9 cellular contexts compared by ENCODE assay signal in genomic region chr10:127907411-127908105, GRCh38. TPM values are rescaled to one million over a fixed set of nuclear protein-coding genes. Genes with fewer than 3 reads are reported as not detected.
DNase-seq lines count a peak whose midpoint lies in the region; ATAC-seq and TF ChIP-seq lines count a peak whose summit lies in the region.
"Had no signal": no experiment of that assay in that cellular context is flagged by ENCODE, and none has a peak within 500 bp of the region (broad histone marks: within the 10 kb centered on the region; RNA-seq: fewer than 3 reads in every experiment).

No MANE protein-coding gene starts in this region.

- no peaks in the 10 kb centered on the region for H3K36me3 Mint-ChIP-seq in central memory CD8-positive, alpha-beta T cell (ENCODE audit: insufficient read depth)
- no peaks in the 10 kb centered on the region for H3K36me3 Mint-ChIP-seq in stimulated activated naive B cell treated with anti-CD40 and anti-IgM and Interleukin-4, amounts not matched to agents 10 μg/mL and 1 μg/mL and 100 μg/mL, for 72 hours

- H3K27me3 ChIP-seq in BJ (ENCODE audit: control insufficient read depth, insufficient read depth, low read length): no peaks in the 10 kb centered on the region
- H3K27me3 ChIP-seq in left lung: peaks cover 0 to 9% of the 10 kb centered on the region in 2 donors

- H3K27me3 Mint-ChIP-seq in central memory CD8-positive, alpha-beta T cell: peaks cover 47% of the 10 kb centered on the region
- peaks cover 47 to 50% of the 10 kb centered on the region in 2 donors for H3K27me3 Mint-ChIP-seq in stimulated activated naive B cell treated with anti-CD40 and anti-IgM and Interleukin-4, amounts not matched to agents 10 μg/mL and 1 μg/mL and 100 μg/mL, for 72 hours

- H3K4me1 ChIP-seq in left lung: peaks cover 10 to 50% of the 10 kb centered on the region in 2 donors

- H3K27ac ChIP-seq in left lung: peak overlapping the region; percentile 89 to 91
- H3K27ac ChIP-seq: epithelial cell of prostate had no signal

- peak; percentile 40 for ATAC-seq in central memory CD8-positive, alpha-beta T cell (replicated peaks; ENCODE audit: extremely low read depth, poor library complexity, severe bottlenecking)
- ATAC-seq in left lung (peak; percentile 35), GM21526 (IDR thresholded peaks at IDR 0.05; ENCODE audit: low FRiP score, unreplicated experiment) (no peak), GM21390 (IDR thresholded peaks at IDR 0.05; ENCODE audit: unreplicated experiment) (no peak)
- peak; percentile 24 to 38 for ATAC-seq in stimulated activated naive B cell treated with anti-CD40 and anti-IgM and Interleukin-4, amounts not matched to agents 10 μg/mL and 1 μg/mL and 100 μg/mL, for 72 hours (replicated peaks)

- H3K4me3 ChIP-seq in BJ (ENCODE audit: low read depth, low read length) (peak overlapping the region; percentile 28), LNCaP clone FGC (ENCODE audit: low read depth, low read length) (peak overlapping the region; percentile 37), left lung (peak overlapping the region; percentile 64 to 77)

- POLR2A ChIA-PET in BJ (lab: Charles Lee): no interaction called here

- no peak overlapping the region for H3K27ac Mint-ChIP-seq in central memory CD8-positive, alpha-beta T cell (ENCODE audit: low read depth)
- H3K27ac Mint-ChIP-seq in stimulated activated naive B cell treated with anti-CD40 and anti-IgM and Interleukin-4, amounts not matched to agents 10 μg/mL and 1 μg/mL and 100 μg/mL, for 72 hours: no peak overlapping the region

- CTCF ChIA-PET in BJ (lab: Yijun Ruan, JAX): interaction anchor here (0.6 to 3.6 kb wide), 23 partner anchors 8 to 243 kb away, joined by 3 to 100 read pairs (median 3); no protein-coding TSS in a partner anchor

- DNase-seq in BJ (ENCODE audit: low read depth) (no peak), LNCaP clone FGC (ENCODE audit: low read depth) (no peak), left lung (peak in 1 of 2 donors; percentile 85), NCI-H1105 (lab: John Stamatoyannopoulos, UW) (no peak)
- no peak for DNase-seq in central memory CD8-positive, alpha-beta T cell (ENCODE audit: low spot score in 2 of 2)
- no peak for DNase-seq in stimulated activated naive B cell treated with anti-CD40 and anti-IgM and Interleukin-4, amounts not matched to agents 10 μg/mL and 1 μg/mL and 100 μg/mL, for 72 hours

- no peaks in the 10 kb centered on the region for H3K9me3 ChIP-seq in left lung

- no peak overlapping the region for H3K4me3 Mint-ChIP-seq in central memory CD8-positive, alpha-beta T cell
- H3K4me3 Mint-ChIP-seq in stimulated activated naive B cell treated with anti-CD40 and anti-IgM and Interleukin-4, amounts not matched to agents 10 μg/mL and 1 μg/mL and 100 μg/mL, for 72 hours: peak overlapping the region; percentile 29 to 47

- H3K9me3 Mint-ChIP-seq in central memory CD8-positive, alpha-beta T cell: no peaks in the 10 kb centered on the region
- H3K9me3 Mint-ChIP-seq in stimulated activated naive B cell treated with anti-CD40 and anti-IgM and Interleukin-4, amounts not matched to agents 10 μg/mL and 1 μg/mL and 100 μg/mL, for 72 hours: peaks cover 0 to 2% of the 10 kb centered on the region in 2 donors

- TF ChIP-seq CTCF in BJ (IDR thresholded peaks at IDR 0.05; ENCODE audit: insufficient read depth, low read depth, low read length) (no peak), LNCaP clone FGC (IDR thresholded peaks at IDR 0.05; ENCODE audit: control insufficient read depth, extremely low read depth, insufficient read depth) (no peak), left lung (IDR thresholded peaks at IDR 0.05) (no peak)

- no peaks in the 10 kb centered on the region for H3K4me1 Mint-ChIP-seq in central memory CD8-positive, alpha-beta T cell
- peaks cover 2 to 9% of the 10 kb centered on the region in 2 donors for H3K4me1 Mint-ChIP-seq in stimulated activated naive B cell treated with anti-CD40 and anti-IgM and Interleukin-4, amounts not matched to agents 10 μg/mL and 1 μg/mL and 100 μg/mL, for 72 hours

- intact Hi-C loops in left lung (cut with DNase I): loop anchor here (2.0 to 10.0 kb wide), 3 partner anchors 103 to 161 kb away; no protein-coding TSS in a partner anchor

- H3K36me3 ChIP-seq in BJ (ENCODE audit: control insufficient read depth, insufficient read depth, low read length) (no peaks in the 10 kb centered on the region), left lung (no peaks in the 10 kb centered on the region)

RNA-seq across cellular contexts. Expression of gene PTPRE, which starts 0.7 kb away (rescaled TPM):
- polyA plus RNA-seq in BJ (2011; rRNA removed): 0.09 and 0.12 TPM in 2 replicates
- 0.05 and 0.77 TPM in 2 replicates for polyA minus RNA-seq in BJ (2011; rRNA and poly(A)+ RNA removed)
- total RNA-seq in left lung: 10 to 100 TPM; 51.4 to 88.7 TPM

RNA-seq across cellular contexts. Expression of gene CLRN3, which starts 14.8 kb away (rescaled TPM):
- not detected in 2 replicates for polyA plus RNA-seq in BJ (2011; rRNA removed)
- polyA minus RNA-seq in BJ (2011; rRNA and poly(A)+ RNA removed): not detected in 2 replicates
- total RNA-seq in left lung: not detected

Comparison
In these comparisons a context has a peak if more than half of its experiments do, and no peak if none do; other contexts are left out.
1. ATAC-seq: peak in central memory CD8-positive, alpha-beta T cell (single experiment), left lung (single experiment) and stimulated activated naive B cell treated with anti-CD40 and anti-IgM and Interleukin-4, amounts not matched to agents 10 μg/mL and 1 μg/mL and 100 μg/mL, for 72 hours (2 of 2); none in GM21526 (single experiment) and GM21390 (single experiment).
2. Peak in every context shown above with its lines, with median percentiles within 50 percentile points of each other: H3K4me3 ChIP-seq.